In genomic region chr2:232611559-232612218, GRCh38 we compare ENCODE assay signal across 9 cellular contexts. TPM values are rescaled to one million over a fixed set of nuclear protein-coding genes. Genes with fewer than 3 reads are reported as not detected.
DNase-seq lines count a peak whose midpoint lies in the region; ATAC-seq and TF ChIP-seq lines count a peak whose summit lies in the region.
"Had no signal": no experiment of that assay in that cellular context is flagged by ENCODE, and none has a peak within 500 bp of the region (broad histone marks: within the 10 kb centered on the region; RNA-seq: fewer than 3 reads in every experiment).

No MANE protein-coding gene starts in this region.

- H3K27ac ChIP-seq in PC-9 (peak overlapping the region; percentile 25), tibial nerve (no peak overlapping the region)
- H3K27ac ChIP-seq: skin epidermis had no signal

- H3K9me2 ChIP-seq in PC-9 (ENCODE audit: insufficient read depth), result no peaks in the 10 kb centered on the region

- peak; percentile 70 for ATAC-seq in Right ventricle myocardium inferior

- no peak for TF ChIP-seq EP300 in tibial nerve (IDR thresholded peaks at IDR 0.05)

- TF ChIP-seq CTCF in PC-9 (conservative IDR thresholded peaks at IDR 0.05) (peak; percentile 98), osteocyte (IDR thresholded peaks at IDR 0.05) (peak; percentile 94), tibial nerve (IDR thresholded peaks at IDR 0.05) (peak; percentile 61 to 78 (median 73))

- intact Hi-C loops in Right ventricle myocardium inferior (cut with DNase I) (no loop called here), cardiac septum (cut with DNase I) (no loop called here), PC-9 (cut with micrococcal nuclease; ENCODE audit: unreplicated experiment) (loop anchor here (1.0 kb wide), 1 partner anchor 21 kb away; no protein-coding TSS in a partner anchor)
- intact Hi-C loops in activated T-helper 1 cell treated with anti-CD3 and anti-CD28 coated beads, Interleukin-12 subunit alpha, Interleukin-12 subunit beta, Interleukin-2, Interleukin-4 antibody, amounts not matched to agents 30 ng/mL and 10 ng/mL and 1 ng/mL, durations not matched to agents 14 hours and 24 hours and 36 hours (cut with micrococcal nuclease), result no loop called here

- peaks cover 5% of the 10 kb centered on the region for H3K27me3 Mint-ChIP-seq in activated T-helper 1 cell treated with anti-CD3 and anti-CD28 coated beads, Interleukin-12 subunit alpha, Interleukin-12 subunit beta, Interleukin-2, Interleukin-4 antibody, amounts not matched to agents 30 ng/mL and 10 ng/mL and 1 ng/mL, durations not matched to agents 14 hours and 24 hours and 36 hours (ENCODE audit: insufficient read depth)
- H3K27me3 Mint-ChIP-seq in osteocyte (ENCODE audit: unreplicated experiment), result no peaks in the 10 kb centered on the region

- H3K36me3 ChIP-seq in PC-9 (ENCODE audit: low read depth) (no peaks in the 10 kb centered on the region), tibial nerve (no peaks in the 10 kb centered on the region)

- H3K4me3 Mint-ChIP-seq in activated T-helper 1 cell treated with anti-CD3 and anti-CD28 coated beads, Interleukin-12 subunit alpha, Interleukin-12 subunit beta, Interleukin-2, Interleukin-4 antibody, amounts not matched to agents 30 ng/mL and 10 ng/mL and 1 ng/mL, durations not matched to agents 14 hours and 24 hours and 36 hours, result no peak overlapping the region
- no peak overlapping the region for H3K4me3 Mint-ChIP-seq in osteocyte (ENCODE audit: unreplicated experiment)

- H3K27ac Mint-ChIP-seq in activated T-helper 1 cell treated with anti-CD3 and anti-CD28 coated beads, Interleukin-12 subunit alpha, Interleukin-12 subunit beta, Interleukin-2, Interleukin-4 antibody, amounts not matched to agents 30 ng/mL and 10 ng/mL and 1 ng/mL, durations not matched to agents 14 hours and 24 hours and 36 hours, result no peak overlapping the region
- peak overlapping the region; percentile 34 for H3K27ac Mint-ChIP-seq in osteocyte (ENCODE audit: unreplicated experiment)

- no peaks in the 10 kb centered on the region for H3K9me3 Mint-ChIP-seq in activated T-helper 1 cell treated with anti-CD3 and anti-CD28 coated beads, Interleukin-12 subunit alpha, Interleukin-12 subunit beta, Interleukin-2, Interleukin-4 antibody, amounts not matched to agents 30 ng/mL and 10 ng/mL and 1 ng/mL, durations not matched to agents 14 hours and 24 hours and 36 hours
- H3K9me3 Mint-ChIP-seq in osteocyte (ENCODE audit: unreplicated experiment), result no peaks in the 10 kb centered on the region

- POLR2A ChIA-PET in PC-9 (lab: Charles Lee; ENCODE audit: unreplicated experiment), result no interaction called here

- H3K79me2 ChIP-seq in PC-9 (ENCODE audit: low read depth), result no peaks in the 10 kb centered on the region

- peaks cover 32% of the 10 kb centered on the region for H3F3A ChIP-seq in PC-9 (ENCODE audit: insufficient read depth, low read depth)

- TF ChIP-seq POLR2A in tibial nerve (IDR thresholded peaks at IDR 0.05), result no peak

- WGBS in tibial nerve, 2 donors, result 36 to 47% methylated on average over 7 to 8 of the region's 9 CpGs

- DNase-seq in Right ventricle myocardium inferior (ENCODE audit: missing footprints) (peak; percentile 79), cardiac septum (ENCODE audit: low spot score) (no peak), PC-9 (peak; percentile 94 to 97), fibroblast of peridontal ligament (ENCODE audit: extremely low read depth) (peak; percentile 83), osteocyte (ENCODE audit: extremely low spot score, unreplicated experiment) (peak; percentile 97), tibial nerve (ENCODE audit: low spot score in 2 of 2) (peak; percentile 53 to 69), NCI-H226 (no peak)
- peak; percentile 44 for DNase-seq in activated T-helper 1 cell treated with anti-CD3 and anti-CD28 coated beads, Interleukin-12 subunit alpha, Interleukin-12 subunit beta, Interleukin-2, Interleukin-4 antibody, amounts not matched to agents 30 ng/mL and 10 ng/mL and 1 ng/mL, durations not matched to agents 14 hours and 24 hours and 36 hours (ENCODE audit: low spot score)

- no peak overlapping the region for H3K4me3 ChIP-seq in PC-9
- no peak overlapping the region for H3K4me3 ChIP-seq in tibial nerve
- H3K4me3 ChIP-seq: skin epidermis had no signal

- CTCF ChIA-PET in PC-9 (lab: Charles Lee), result interaction anchor here (0.6 to 1.4 kb wide), 6 partner anchors 12 to 172 kb away, joined by 3 to 10 read pairs (median 4); partner anchors contain the start of gene EFHD1

- H3K36me3 Mint-ChIP-seq in activated T-helper 1 cell treated with anti-CD3 and anti-CD28 coated beads, Interleukin-12 subunit alpha, Interleukin-12 subunit beta, Interleukin-2, Interleukin-4 antibody, amounts not matched to agents 30 ng/mL and 10 ng/mL and 1 ng/mL, durations not matched to agents 14 hours and 24 hours and 36 hours (ENCODE audit: low read depth), result no peaks in the 10 kb centered on the region
- H3K36me3 Mint-ChIP-seq in osteocyte (ENCODE audit: unreplicated experiment), result no peaks in the 10 kb centered on the region

- H3K27me3 ChIP-seq in PC-9 (ENCODE audit: insufficient read depth, low read depth) (no peaks in the 10 kb centered on the region), tibial nerve (no peaks in the 10 kb centered on the region)

- no peaks in the 10 kb centered on the region for H3K9me3 ChIP-seq in PC-9 (ENCODE audit: insufficient read depth, low read depth)
- H3K9me3 ChIP-seq in tibial nerve, result no peaks in the 10 kb centered on the region

- peak overlapping the region; percentile 46; the same call in 1 of the 2 replicates for H2AFZ ChIP-seq in PC-9

- no peaks in the 10 kb centered on the region for H4K20me1 ChIP-seq in PC-9 (ENCODE audit: insufficient read depth)

- H3K4me1 ChIP-seq in PC-9 (replicated peaks; ENCODE audit: insufficient read depth), result peaks cover 46% of the 10 kb centered on the region
- peaks cover 0 to 8% (median 0%) of the 10 kb centered on the region in 4 donors for H3K4me1 ChIP-seq in tibial nerve

- H3K4me1 Mint-ChIP-seq in activated T-helper 1 cell treated with anti-CD3 and anti-CD28 coated beads, Interleukin-12 subunit alpha, Interleukin-12 subunit beta, Interleukin-2, Interleukin-4 antibody, amounts not matched to agents 30 ng/mL and 10 ng/mL and 1 ng/mL, durations not matched to agents 14 hours and 24 hours and 36 hours (ENCODE audit: low read depth), result no peaks in the 10 kb centered on the region
- peaks cover 43% of the 10 kb centered on the region for H3K4me1 Mint-ChIP-seq in osteocyte (ENCODE audit: unreplicated experiment)

- H3K4me2 ChIP-seq in PC-9, result peak overlapping the region; percentile 39

- no TSS peak for BruUV-seq in PC-9 (replicated peaks; lab: Mats Ljungman, UMichigan)

RNA-seq across cellular contexts. Expression of gene EFHD1, which starts 21.7 kb away (rescaled TPM):
- total RNA-seq in Right ventricle myocardium inferior (26.3 TPM), cardiac septum (20.1 TPM), PC-9 (2021) (10.6 and 15.0 TPM in 2 replicates), osteocyte (106 and 114 TPM in 2 replicates), tibial nerve (10 to 100 TPM; 29.1 to 48.7 (median 42.6) TPM)
- 0.13 and 0.54 TPM in 2 replicates for total RNA-seq in activated T-helper 1 cell treated with anti-CD3 and anti-CD28 coated beads, Interleukin-12 subunit alpha, Interleukin-12 subunit beta, Interleukin-2, Interleukin-4 antibody, amounts not matched to agents 30 ng/mL and 10 ng/mL and 1 ng/mL, durations not matched to agents 14 hours and 24 hours and 36 hours

Comparison
In these comparisons a context has a peak if more than half of its experiments do, and no peak if none do; other contexts are left out.
1. DNase-seq: peak in Right ventricle myocardium inferior (single experiment), PC-9 (2 of 2), activated T-helper 1 cell treated with anti-CD3 and anti-CD28 coated beads, Interleukin-12 subunit alpha, Interleukin-12 subunit beta, Interleukin-2, Interleukin-4 antibody, amounts not matched to agents 30 ng/mL and 10 ng/mL and 1 ng/mL, durations not matched to agents 14 hours and 24 hours and 36 hours (single experiment), fibroblast of peridontal ligament (single experiment), osteocyte (single experiment) and tibial nerve (2 of 2); none in cardiac septum (single experiment) and NCI-H226 (single experiment).
2. Peak in every context shown above with its lines, with median percentiles within 50 percentile points of each other: CTCF ChIP-seq.